In the genomic region with DNA sequence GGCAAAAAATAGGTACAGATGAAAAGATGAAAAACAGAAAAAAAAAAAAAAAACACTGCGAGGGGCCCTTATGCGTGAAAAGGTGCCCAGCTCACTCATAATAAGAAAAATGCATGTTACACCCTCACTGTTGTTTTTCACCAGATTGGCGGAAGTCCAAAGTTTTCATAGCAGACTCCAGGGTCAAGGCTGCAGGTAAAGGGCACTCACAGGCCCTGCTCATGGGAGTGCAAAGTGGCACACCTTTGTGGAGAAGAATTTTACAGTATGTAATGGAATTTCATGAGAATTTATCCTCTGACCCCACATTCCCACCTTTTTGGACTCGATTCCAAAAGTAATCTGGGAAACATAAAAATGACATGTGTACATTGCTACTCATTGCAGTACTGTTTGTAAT, we compare ENCODE assay signal across 1 cellular context.
A peak's percentile ranks its signal among the peaks of the same experiment; 100 is the strongest.
TF ChIP-seq lines count a peak whose summit lies in the region.

No MANE protein-coding gene starts in this region.

TF ChIP-seq in HepG2, 621 proteins besides CTCF, POLR2A, EP300 and RAD21 (continued from another document and continues in another):
- TF ChIP-seq, protein P1, sequence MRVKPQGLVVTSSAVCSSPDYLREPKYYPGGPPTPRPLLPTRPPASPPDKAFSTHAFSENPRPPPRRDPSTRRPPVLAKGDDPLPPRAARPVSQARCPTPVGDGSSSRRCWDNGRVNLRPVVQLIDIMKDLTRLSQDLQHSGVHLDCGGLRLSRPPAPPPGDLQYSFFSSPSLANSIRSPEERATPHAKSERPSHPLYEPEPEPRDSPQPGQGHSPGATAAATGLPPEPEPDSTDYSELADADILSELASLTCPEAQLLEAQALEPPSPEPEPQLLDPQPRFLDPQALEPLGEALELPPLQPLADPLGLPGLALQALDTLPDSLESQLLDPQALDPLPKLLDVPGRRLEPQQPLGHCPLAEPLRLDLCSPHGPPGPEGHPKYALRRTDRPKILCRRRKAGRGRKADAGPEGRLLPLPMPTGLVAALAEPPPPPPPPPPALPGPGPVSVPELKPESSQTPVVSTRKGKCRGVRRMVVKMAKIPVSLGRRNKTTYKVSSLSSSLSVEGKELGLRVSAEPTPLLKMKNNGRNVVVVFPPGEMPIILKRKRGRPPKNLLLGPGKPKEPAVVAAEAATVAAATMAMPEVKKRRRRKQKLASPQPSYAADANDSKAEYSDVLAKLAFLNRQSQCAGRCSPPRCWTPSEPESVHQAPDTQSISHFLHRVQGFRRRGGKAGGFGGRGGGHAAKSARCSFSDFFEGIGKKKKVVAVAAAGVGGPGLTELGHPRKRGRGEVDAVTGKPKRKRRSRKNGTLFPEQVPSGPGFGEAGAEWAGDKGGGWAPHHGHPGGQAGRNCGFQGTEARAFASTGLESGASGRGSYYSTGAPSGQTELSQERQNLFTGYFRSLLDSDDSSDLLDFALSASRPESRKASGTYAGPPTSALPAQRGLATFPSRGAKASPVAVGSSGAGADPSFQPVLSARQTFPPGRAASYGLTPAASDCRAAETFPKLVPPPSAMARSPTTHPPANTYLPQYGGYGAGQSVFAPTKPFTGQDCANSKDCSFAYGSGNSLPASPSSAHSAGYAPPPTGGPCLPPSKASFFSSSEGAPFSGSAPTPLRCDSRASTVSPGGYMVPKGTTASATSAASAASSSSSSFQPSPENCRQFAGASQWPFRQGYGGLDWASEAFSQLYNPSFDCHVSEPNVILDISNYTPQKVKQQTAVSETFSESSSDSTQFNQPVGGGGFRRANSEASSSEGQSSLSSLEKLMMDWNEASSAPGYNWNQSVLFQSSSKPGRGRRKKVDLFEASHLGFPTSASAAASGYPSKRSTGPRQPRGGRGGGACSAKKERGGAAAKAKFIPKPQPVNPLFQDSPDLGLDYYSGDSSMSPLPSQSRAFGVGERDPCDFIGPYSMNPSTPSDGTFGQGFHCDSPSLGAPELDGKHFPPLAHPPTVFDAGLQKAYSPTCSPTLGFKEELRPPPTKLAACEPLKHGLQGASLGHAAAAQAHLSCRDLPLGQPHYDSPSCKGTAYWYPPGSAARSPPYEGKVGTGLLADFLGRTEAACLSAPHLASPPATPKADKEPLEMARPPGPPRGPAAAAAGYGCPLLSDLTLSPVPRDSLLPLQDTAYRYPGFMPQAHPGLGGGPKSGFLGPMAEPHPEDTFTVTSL (CRISPR knock-in tag; IDR thresholded peaks at IDR 0.05; ENCODE audit: borderline replicate concordance) = peak; percentile 72; the same call in 1 of the 2 replicates
- TF ChIP-seq FOXA3 (CRISPR knock-in tag; IDR thresholded peaks at IDR 0.05) = peak; percentile 28; the same call in 1 of the 2 replicates
- peak; percentile 93 for TF ChIP-seq ZMYM4 (CRISPR knock-in tag; IDR thresholded peaks at IDR 0.05)
- TF ChIP-seq, protein P2, sequence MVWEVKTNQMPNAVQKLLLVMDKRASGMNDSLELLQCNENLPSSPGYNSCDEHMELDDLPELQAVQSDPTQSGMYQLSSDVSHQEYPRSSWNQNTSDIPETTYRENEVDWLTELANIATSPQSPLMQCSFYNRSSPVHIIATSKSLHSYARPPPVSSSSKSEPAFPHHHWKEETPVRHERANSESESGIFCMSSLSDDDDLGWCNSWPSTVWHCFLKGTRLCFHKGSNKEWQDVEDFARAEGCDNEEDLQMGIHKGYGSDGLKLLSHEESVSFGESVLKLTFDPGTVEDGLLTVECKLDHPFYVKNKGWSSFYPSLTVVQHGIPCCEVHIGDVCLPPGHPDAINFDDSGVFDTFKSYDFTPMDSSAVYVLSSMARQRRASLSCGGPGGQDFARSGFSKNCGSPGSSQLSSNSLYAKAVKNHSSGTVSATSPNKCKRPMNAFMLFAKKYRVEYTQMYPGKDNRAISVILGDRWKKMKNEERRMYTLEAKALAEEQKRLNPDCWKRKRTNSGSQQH (CRISPR knock-in tag; IDR thresholded peaks at IDR 0.05; ENCODE audit: low read depth) = no peak
- TF ChIP-seq SIX4 (CRISPR knock-in tag; IDR thresholded peaks at IDR 0.05) = no peak
- peak; percentile 93 for TF ChIP-seq SALL1 (CRISPR knock-in tag; IDR thresholded peaks at IDR 0.05)
- TF ChIP-seq RARA (CRISPR knock-in tag; IDR thresholded peaks at IDR 0.05) = peak; percentile 85
- TF ChIP-seq, protein P3, sequence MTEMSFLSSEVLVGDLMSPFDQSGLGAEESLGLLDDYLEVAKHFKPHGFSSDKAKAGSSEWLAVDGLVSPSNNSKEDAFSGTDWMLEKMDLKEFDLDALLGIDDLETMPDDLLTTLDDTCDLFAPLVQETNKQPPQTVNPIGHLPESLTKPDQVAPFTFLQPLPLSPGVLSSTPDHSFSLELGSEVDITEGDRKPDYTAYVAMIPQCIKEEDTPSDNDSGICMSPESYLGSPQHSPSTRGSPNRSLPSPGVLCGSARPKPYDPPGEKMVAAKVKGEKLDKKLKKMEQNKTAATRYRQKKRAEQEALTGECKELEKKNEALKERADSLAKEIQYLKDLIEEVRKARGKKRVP (CRISPR knock-in tag; IDR thresholded peaks at IDR 0.05) = no peak
- TF ChIP-seq SMAD9 (CRISPR knock-in tag; IDR thresholded peaks at IDR 0.05) = no peak
- TF ChIP-seq MLLT10 (CRISPR knock-in tag; IDR thresholded peaks at IDR 0.05) = no peak
- TF ChIP-seq PAX8 (CRISPR knock-in tag; IDR thresholded peaks at IDR 0.05; ENCODE audit: borderline replicate concordance) = no peak
- no peak for TF ChIP-seq ZNF562 (CRISPR knock-in tag; IDR thresholded peaks at IDR 0.05; ENCODE audit: borderline replicate concordance)
- 0 out of 2 replicates have a peak, but pooled peaks have one; percentile 29 for TF ChIP-seq HDAC1 (CRISPR knock-in tag; IDR thresholded peaks at IDR 0.05)
- TF ChIP-seq, protein P4, sequence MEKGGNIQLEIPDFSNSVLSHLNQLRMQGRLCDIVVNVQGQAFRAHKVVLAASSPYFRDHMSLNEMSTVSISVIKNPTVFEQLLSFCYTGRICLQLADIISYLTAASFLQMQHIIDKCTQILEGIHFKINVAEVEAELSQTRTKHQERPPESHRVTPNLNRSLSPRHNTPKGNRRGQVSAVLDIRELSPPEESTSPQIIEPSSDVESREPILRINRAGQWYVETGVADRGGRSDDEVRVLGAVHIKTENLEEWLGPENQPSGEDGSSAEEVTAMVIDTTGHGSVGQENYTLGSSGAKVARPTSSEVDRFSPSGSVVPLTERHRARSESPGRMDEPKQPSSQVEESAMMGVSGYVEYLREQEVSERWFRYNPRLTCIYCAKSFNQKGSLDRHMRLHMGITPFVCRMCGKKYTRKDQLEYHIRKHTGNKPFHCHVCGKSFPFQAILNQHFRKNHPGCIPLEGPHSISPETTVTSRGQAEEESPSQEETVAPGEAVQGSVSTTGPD (CRISPR knock-in tag; IDR thresholded peaks at IDR 0.05) = no peak
- TF ChIP-seq RFX1 (IDR thresholded peaks at IDR 0.05) = no peak
- TF ChIP-seq ZNF605 (CRISPR knock-in tag; IDR thresholded peaks at IDR 0.05) = no peak
- TF ChIP-seq, protein P5, sequence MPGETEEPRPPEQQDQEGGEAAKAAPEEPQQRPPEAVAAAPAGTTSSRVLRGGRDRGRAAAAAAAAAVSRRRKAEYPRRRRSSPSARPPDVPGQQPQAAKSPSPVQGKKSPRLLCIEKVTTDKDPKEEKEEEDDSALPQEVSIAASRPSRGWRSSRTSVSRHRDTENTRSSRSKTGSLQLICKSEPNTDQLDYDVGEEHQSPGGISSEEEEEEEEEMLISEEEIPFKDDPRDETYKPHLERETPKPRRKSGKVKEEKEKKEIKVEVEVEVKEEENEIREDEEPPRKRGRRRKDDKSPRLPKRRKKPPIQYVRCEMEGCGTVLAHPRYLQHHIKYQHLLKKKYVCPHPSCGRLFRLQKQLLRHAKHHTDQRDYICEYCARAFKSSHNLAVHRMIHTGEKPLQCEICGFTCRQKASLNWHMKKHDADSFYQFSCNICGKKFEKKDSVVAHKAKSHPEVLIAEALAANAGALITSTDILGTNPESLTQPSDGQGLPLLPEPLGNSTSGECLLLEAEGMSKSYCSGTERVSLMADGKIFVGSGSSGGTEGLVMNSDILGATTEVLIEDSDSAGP (CRISPR knock-in tag; IDR thresholded peaks at IDR 0.05; ENCODE audit: borderline replicate concordance) = no peak
- TF ChIP-seq, protein P6, sequence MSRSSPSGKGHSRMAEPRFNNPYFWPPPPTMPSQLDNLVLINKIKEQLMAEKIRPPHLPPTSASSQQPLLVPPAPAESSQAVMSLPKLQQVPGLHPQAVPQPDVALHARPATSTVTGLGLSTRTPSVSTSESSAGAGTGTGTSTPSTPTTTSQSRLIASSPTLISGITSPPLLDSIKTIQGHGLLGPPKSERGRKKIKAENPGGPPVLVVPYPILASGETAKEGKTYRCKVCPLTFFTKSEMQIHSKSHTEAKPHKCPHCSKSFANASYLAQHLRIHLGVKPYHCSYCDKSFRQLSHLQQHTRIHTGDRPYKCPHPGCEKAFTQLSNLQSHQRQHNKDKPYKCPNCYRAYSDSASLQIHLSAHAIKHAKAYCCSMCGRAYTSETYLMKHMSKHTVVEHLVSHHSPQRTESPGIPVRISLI (CRISPR knock-in tag; IDR thresholded peaks at IDR 0.05; ENCODE audit: borderline replicate concordance) = peak; percentile 52; the same call in 1 of the 2 replicates
- no peak for TF ChIP-seq SOX13 (IDR thresholded peaks at IDR 0.05)
- peak in 1 of 2 experiments; percentile 49; a peak in 1 of 4 replicates for TF ChIP-seq SOX13 (CRISPR knock-in tag; conservative IDR thresholded peaks at IDR 0.05 in 1 of 2, IDR thresholded peaks at IDR 0.05 in 1 of 2)
- no peak for TF ChIP-seq FOXP1 (IDR thresholded peaks at IDR 0.05)
- peak; percentile 31; the same call in 1 of the 2 replicates for TF ChIP-seq FOXP1 (CRISPR knock-in tag; IDR thresholded peaks at IDR 0.05)
- TF ChIP-seq MXD4 (CRISPR knock-in tag; IDR thresholded peaks at IDR 0.05) = no peak
- no peak for TF ChIP-seq NFKBIZ (CRISPR knock-in tag; IDR thresholded peaks at IDR 0.05)
- peak; percentile 47; the same call in 1 of the 2 replicates for TF ChIP-seq ZNF543 (CRISPR knock-in tag; IDR thresholded peaks at IDR 0.05)
- TF ChIP-seq ZNF556 (CRISPR knock-in tag; IDR thresholded peaks at IDR 0.05; ENCODE audit: borderline replicate concordance) = no peak
- TF ChIP-seq HNRNPUL1 (IDR thresholded peaks at IDR 0.05; ENCODE audit: low read depth, low read length) = no peak
- TF ChIP-seq, protein P7, sequence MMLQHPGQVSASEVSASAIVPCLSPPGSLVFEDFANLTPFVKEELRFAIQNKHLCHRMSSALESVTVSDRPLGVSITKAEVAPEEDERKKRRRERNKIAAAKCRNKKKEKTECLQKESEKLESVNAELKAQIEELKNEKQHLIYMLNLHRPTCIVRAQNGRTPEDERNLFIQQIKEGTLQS (CRISPR knock-in tag; IDR thresholded peaks at IDR 0.05) = no peak
- 0 out of 2 replicates have a peak, but pooled peaks have one; percentile 16 for TF ChIP-seq ERF (CRISPR knock-in tag; IDR thresholded peaks at IDR 0.05)
- TF ChIP-seq NCOA2 (CRISPR knock-in tag; IDR thresholded peaks at IDR 0.05) = 0 out of 2 replicates have a peak, but pooled peaks have one; percentile 16
- TF ChIP-seq, protein P8, sequence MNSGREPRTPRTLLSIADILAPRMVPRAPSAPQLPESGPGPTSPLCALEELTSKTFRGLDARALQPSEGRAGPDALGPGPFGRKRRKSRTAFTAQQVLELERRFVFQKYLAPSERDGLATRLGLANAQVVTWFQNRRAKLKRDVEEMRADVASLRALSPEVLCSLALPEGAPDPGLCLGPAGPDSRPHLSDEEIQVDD (CRISPR knock-in tag; IDR thresholded peaks at IDR 0.05; ENCODE audit: borderline replicate concordance) = no peak
- peak; percentile 77; the same call in 1 of the 2 replicates for TF ChIP-seq ZMYM2 (CRISPR knock-in tag; IDR thresholded peaks at IDR 0.05)
- peak; percentile 32; the same call in 1 of the 2 replicates for TF ChIP-seq HNF4G (IDR thresholded peaks at IDR 0.05; ENCODE audit: borderline replicate concordance, low read depth, low read length)
- TF ChIP-seq HNF4G (CRISPR knock-in tag; IDR thresholded peaks at IDR 0.05; ENCODE audit: borderline replicate concordance, low read depth) = no peak
- TF ChIP-seq, protein P9, sequence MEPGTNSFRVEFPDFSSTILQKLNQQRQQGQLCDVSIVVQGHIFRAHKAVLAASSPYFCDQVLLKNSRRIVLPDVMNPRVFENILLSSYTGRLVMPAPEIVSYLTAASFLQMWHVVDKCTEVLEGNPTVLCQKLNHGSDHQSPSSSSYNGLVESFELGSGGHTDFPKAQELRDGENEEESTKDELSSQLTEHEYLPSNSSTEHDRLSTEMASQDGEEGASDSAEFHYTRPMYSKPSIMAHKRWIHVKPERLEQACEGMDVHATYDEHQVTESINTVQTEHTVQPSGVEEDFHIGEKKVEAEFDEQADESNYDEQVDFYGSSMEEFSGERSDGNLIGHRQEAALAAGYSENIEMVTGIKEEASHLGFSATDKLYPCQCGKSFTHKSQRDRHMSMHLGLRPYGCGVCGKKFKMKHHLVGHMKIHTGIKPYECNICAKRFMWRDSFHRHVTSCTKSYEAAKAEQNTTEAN (CRISPR knock-in tag; conservative IDR thresholded peaks at IDR 0.05) = peak; percentile 93
- TF ChIP-seq, protein P10, sequence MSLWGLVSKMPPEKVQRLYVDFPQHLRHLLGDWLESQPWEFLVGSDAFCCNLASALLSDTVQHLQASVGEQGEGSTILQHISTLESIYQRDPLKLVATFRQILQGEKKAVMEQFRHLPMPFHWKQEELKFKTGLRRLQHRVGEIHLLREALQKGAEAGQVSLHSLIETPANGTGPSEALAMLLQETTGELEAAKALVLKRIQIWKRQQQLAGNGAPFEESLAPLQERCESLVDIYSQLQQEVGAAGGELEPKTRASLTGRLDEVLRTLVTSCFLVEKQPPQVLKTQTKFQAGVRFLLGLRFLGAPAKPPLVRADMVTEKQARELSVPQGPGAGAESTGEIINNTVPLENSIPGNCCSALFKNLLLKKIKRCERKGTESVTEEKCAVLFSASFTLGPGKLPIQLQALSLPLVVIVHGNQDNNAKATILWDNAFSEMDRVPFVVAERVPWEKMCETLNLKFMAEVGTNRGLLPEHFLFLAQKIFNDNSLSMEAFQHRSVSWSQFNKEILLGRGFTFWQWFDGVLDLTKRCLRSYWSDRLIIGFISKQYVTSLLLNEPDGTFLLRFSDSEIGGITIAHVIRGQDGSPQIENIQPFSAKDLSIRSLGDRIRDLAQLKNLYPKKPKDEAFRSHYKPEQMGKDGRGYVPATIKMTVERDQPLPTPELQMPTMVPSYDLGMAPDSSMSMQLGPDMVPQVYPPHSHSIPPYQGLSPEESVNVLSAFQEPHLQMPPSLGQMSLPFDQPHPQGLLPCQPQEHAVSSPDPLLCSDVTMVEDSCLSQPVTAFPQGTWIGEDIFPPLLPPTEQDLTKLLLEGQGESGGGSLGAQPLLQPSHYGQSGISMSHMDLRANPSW (CRISPR knock-in tag; IDR thresholded peaks at IDR 0.05; ENCODE audit: borderline replicate concordance) = no peak
- TF ChIP-seq, protein P11, sequence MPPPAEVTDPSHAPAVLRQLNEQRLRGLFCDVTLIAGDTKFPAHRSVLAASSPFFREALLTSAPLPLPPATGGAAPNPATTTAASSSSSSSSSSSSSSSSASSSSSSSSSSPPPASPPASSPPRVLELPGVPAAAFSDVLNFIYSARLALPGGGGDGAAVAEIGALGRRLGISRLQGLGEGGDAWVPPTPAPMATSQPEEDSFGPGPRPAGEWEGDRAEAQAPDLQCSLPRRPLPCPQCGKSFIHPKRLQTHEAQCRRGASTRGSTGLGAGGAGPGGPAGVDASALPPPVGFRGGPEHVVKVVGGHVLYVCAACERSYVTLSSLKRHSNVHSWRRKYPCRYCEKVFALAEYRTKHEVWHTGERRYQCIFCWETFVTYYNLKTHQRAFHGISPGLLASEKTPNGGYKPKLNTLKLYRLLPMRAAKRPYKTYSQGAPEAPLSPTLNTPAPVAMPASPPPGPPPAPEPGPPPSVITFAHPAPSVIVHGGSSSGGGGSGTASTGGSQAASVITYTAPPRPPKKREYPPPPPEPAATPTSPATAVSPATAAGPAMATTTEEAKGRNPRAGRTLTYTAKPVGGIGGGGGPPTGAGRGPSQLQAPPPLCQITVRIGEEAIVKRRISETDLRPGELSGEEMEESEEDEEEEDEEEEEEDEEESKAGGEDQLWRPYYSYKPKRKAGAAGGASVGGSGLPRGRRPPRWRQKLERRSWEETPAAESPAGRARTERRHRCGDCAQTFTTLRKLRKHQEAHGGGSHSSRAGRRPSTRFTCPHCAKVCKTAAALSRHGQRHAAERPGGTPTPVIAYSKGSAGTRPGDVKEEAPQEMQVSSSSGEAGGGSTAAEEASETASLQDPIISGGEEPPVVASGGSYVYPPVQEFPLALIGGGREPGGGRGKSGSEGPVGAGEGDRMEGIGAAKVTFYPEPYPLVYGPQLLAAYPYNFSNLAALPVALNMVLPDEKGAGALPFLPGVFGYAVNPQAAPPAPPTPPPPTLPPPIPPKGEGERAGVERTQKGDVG (CRISPR knock-in tag; IDR thresholded peaks at IDR 0.05; ENCODE audit: borderline replicate concordance) = peak; percentile 53; the same call in 1 of the 2 replicates
